ENCODE assay signal across 9 cellular contexts in genomic region chr4:75512336-75513211, GRCh38. TPM values are rescaled to one million over a fixed set of nuclear protein-coding genes. Genes with fewer than 3 reads are reported as not detected.
DNase-seq lines count a peak whose midpoint lies in the region; ATAC-seq, FAIRE-seq and TF ChIP-seq lines count a peak whose summit lies in the region.
"Had no signal": no experiment of that assay in that cellular context is flagged by ENCODE, and none has a peak within 500 bp of the region (broad histone marks: within the 10 kb centered on the region; RNA-seq: fewer than 3 reads in every experiment).

No MANE protein-coding gene starts in this region.

- CTCF ChIA-PET in GM12878 (lab: Yijun Ruan, JAX): interaction anchor here (1.1 to 1.8 kb wide), 2 partner anchors 20 to 335 kb away, joined by 3 to 8 read pairs; no protein-coding TSS in a partner anchor
- CTCF ChIA-PET in Calu3 (lab: Charles Lee): interaction anchor here (0.5 to 0.6 kb wide), 2 partner anchors 212 to 375 kb away, joined by 3 read pairs; partner anchors contain the start of gene USO1

- no peak overlapping the region for H2AK5ac ChIP-seq in mesenchymal stem cell (ENCODE audit: low read length, severe bottlenecking)

- 0% methylated on average over 6 of the region's 6 CpGs for WGBS in GM12878 (ENCODE audit: insufficient coverage, insufficient replicate concordance, low lambda C conversion rate, missing lambda C conversion rate)
- WGBS in mesenchymal stem cell: 38% methylated on average over 3 of the region's 6 CpGs

- H3K9me3 ChIP-seq in ES-I3 (ENCODE audit: control insufficient read depth, insufficient read depth, low read length) (0 out of 2 replicates have a peak, but pooled peaks cover 5% of the 10 kb centered on the region), KOPT-K1 (ENCODE audit: insufficient read depth, low read length, poor library complexity, severe bottlenecking) (no peaks in the 10 kb centered on the region), GM12878 (replicated peaks; ENCODE audit: control insufficient read depth, insufficient read depth, low read length) (peaks cover 6% of the 10 kb centered on the region), mesenchymal stem cell (ENCODE audit: control insufficient read depth, low read length) (no peaks in the 10 kb centered on the region)

- DNase-seq in GM12878 (ENCODE audit: low read depth, low spot score) (peak; percentile 13), mesenchymal stem cell (peak; percentile 57), Calu3 (no peak), NCI-H2196 treated with DMSO at 0.1 percent for 48 hours (lab: John Stamatoyannopoulos, UW; ENCODE audit: unreplicated experiment) (no peak), activated gamma-delta T cell (lab: John Stamatoyannopoulos, UW) (no peak)
- no peak for DNase-seq in natural killer cell treated with Interleukin-12 subunit alpha and Interleukin-12 subunit beta and Interleukin-15 and Interleukin-18, amount 100 ng/mL, for 72 hours (ENCODE audit: low spot score)

- H3K4me1 ChIP-seq in ES-I3 (ENCODE audit: insufficient read depth, low read length) (peaks cover 15% of the 10 kb centered on the region), GM12878 (ENCODE audit: control insufficient read depth, insufficient read depth, low read length) (no peaks in the 10 kb centered on the region), mesenchymal stem cell (ENCODE audit: control insufficient read depth, insufficient read depth, low read depth, low read length) (peaks cover 2% of the 10 kb centered on the region)

- H2BK5ac ChIP-seq in mesenchymal stem cell (ENCODE audit: low read depth, low read length, poor library complexity, severe bottlenecking): no peak overlapping the region

- peaks cover 23% of the 10 kb centered on the region for H3K36me3 Mint-ChIP-seq in natural killer cell treated with Interleukin-12 subunit alpha and Interleukin-12 subunit beta and Interleukin-15 and Interleukin-18, amount 100 ng/mL, for 72 hours
- peaks cover 28% of the 10 kb centered on the region for H3K36me3 Mint-ChIP-seq in Calu3 (ENCODE audit: insufficient read depth, unreplicated experiment)

- H3K36me3 ChIP-seq in ES-I3 (ENCODE audit: insufficient read depth, low read length) (no peaks in the 10 kb centered on the region; the same call in 1 of the 2 replicates), KOPT-K1 (ENCODE audit: insufficient read depth, low read length) (peaks cover 13% of the 10 kb centered on the region), GM12878 (ENCODE audit: control insufficient read depth in 2 of 2, insufficient read depth in 2 of 2, low read length in 1 of 2) (no peaks in the 10 kb centered on the region), mesenchymal stem cell (ENCODE audit: control insufficient read depth in 1 of 2, insufficient read depth in 2 of 2, low read depth in 1 of 2, low read length in 2 of 2) (peaks cover 0 to 26% of the 10 kb centered on the region in 2 experiments)

- no peak overlapping the region for H2BK120ac ChIP-seq in mesenchymal stem cell (ENCODE audit: low read depth, low read length)

- peaks cover 28 to 29% of the 10 kb centered on the region in 2 donors for H3K4me1 Mint-ChIP-seq in natural killer cell treated with Interleukin-12 subunit alpha and Interleukin-12 subunit beta and Interleukin-15 and Interleukin-18, amount 100 ng/mL, for 72 hours (ENCODE audit: low read depth in 2 of 2)
- peaks cover 9% of the 10 kb centered on the region for H3K4me1 Mint-ChIP-seq in Calu3 (ENCODE audit: low read depth, unreplicated experiment)

- TF ChIP-seq POLR2A in GM12878 (IDR thresholded peaks at IDR 0.05; ENCODE audit: low read depth, low read length): no peak

- no peak for FAIRE-seq in GM12878 (lab: Jason Lieb, UNC)
- FAIRE-seq: TTC549 had no signal

- peaks cover 67% of the 10 kb centered on the region for H3K79me2 ChIP-seq in GM12878 (ENCODE audit: control insufficient read depth, insufficient read depth, low read length)

- no peak overlapping the region for H3K4me3 Mint-ChIP-seq in natural killer cell treated with Interleukin-12 subunit alpha and Interleukin-12 subunit beta and Interleukin-15 and Interleukin-18, amount 100 ng/mL, for 72 hours
- H3K4me3 Mint-ChIP-seq in Calu3 (ENCODE audit: low read depth, unreplicated experiment): no peak overlapping the region

- no peak overlapping the region for H2BK15ac ChIP-seq in mesenchymal stem cell (ENCODE audit: low read depth, poor library complexity, severe bottlenecking)

- SMC1A ChIA-PET in GM12878 (lab: Charles Lee; ENCODE audit: uncharacterized antibody, unreplicated experiment): interaction anchor here (0.6 to 2.7 kb wide), 8 partner anchors 13 to 406 kb away, joined by 3 to 10 read pairs (median 4); partner anchors contain the start of gene USO1

- no TSS peak for BruUV-seq in GM12878 (replicated peaks; lab: Mats Ljungman, UMichigan)
- no TSS peak for BruUV-seq in Calu3 (replicated peaks; lab: Mats Ljungman, UMichigan)

- H4K20me1 ChIP-seq in GM12878 (ENCODE audit: control insufficient read depth, insufficient read depth): no peaks in the 10 kb centered on the region

- H3K4ac ChIP-seq in mesenchymal stem cell (ENCODE audit: low read depth in 1 of 2, low read length in 2 of 2): no peak overlapping the region

- H3K9me3 Mint-ChIP-seq in natural killer cell treated with Interleukin-12 subunit alpha and Interleukin-12 subunit beta and Interleukin-15 and Interleukin-18, amount 100 ng/mL, for 72 hours: peaks cover 3% of the 10 kb centered on the region
- H3K9me3 Mint-ChIP-seq in Calu3 (ENCODE audit: low read depth, unreplicated experiment): no peaks in the 10 kb centered on the region

- no peak overlapping the region for H3K18ac ChIP-seq in mesenchymal stem cell (ENCODE audit: low read depth in 1 of 2, low read length in 2 of 2)

- H3K27me3 ChIP-seq in GM12878 (replicated peaks in 1 of 2; ENCODE audit: control insufficient read depth in 2 of 2, insufficient read depth in 2 of 2, low read length in 1 of 2): no peaks in the 10 kb centered on the region
- no peaks in the 10 kb centered on the region for H3K27me3 ChIP-seq in mesenchymal stem cell (ENCODE audit: control insufficient read depth in 1 of 2, insufficient read depth in 1 of 2, low read length in 2 of 2)

- H2AFZ ChIP-seq in GM12878 (ENCODE audit: control insufficient read depth, low read depth, low read length): no peak overlapping the region
- no peak overlapping the region for H2AFZ ChIP-seq in mesenchymal stem cell (ENCODE audit: low read depth, low read length)

- in situ Hi-C loops in GM12878 (cut with MboI): no loop called here

- peak; percentile 8 for ATAC-seq in GM12878
- no peak for ATAC-seq in natural killer cell treated with Interleukin-12 subunit alpha and Interleukin-12 subunit beta and Interleukin-15 and Interleukin-18, amount 100 ng/mL, for 72 hours

- no peak overlapping the region for H4K8ac ChIP-seq in mesenchymal stem cell (ENCODE audit: low read length)

- H3K23ac ChIP-seq in mesenchymal stem cell (ENCODE audit: low read length in 2 of 2): no peak overlapping the region

- intact Hi-C loops in GM12878 (cut with micrococcal nuclease; ENCODE audit: unreplicated experiment) (loop anchor here (5.0 kb wide), 2 partner anchors 215 to 640 kb away; no protein-coding TSS in a partner anchor), Calu3 (cut with micrococcal nuclease; ENCODE audit: unreplicated experiment) (no loop called here)

- TF ChIP-seq EP300 in GM12878 (IDR thresholded peaks at IDR 0.05; ENCODE audit: borderline replicate concordance in 1 of 2, control insufficient read depth in 1 of 2, low read depth in 2 of 2, low read length in 2 of 2): no peak

- TF ChIP-seq CTCF in GM12878 (IDR thresholded peaks at IDR 0.05 in 2 of 3, conservative IDR thresholded peaks at IDR 0.05 in 1 of 3; ENCODE audit: control insufficient read depth in 2 of 3, extremely low read depth in 1 of 3, insufficient read depth in 1 of 3, low read depth in 3 of 3, low read length in 3 of 3) (no peak), Calu3 (IDR thresholded peaks at IDR 0.05; ENCODE audit: unreplicated experiment) (no peak)

- H3K79me1 ChIP-seq in mesenchymal stem cell (replicated peaks; ENCODE audit: low read length, poor library complexity, severe bottlenecking): peaks cover 3% of the 10 kb centered on the region

- peak overlapping the region in 1 of 2 experiments; percentile 24 for H2BK12ac ChIP-seq in mesenchymal stem cell (ENCODE audit: low read length in 2 of 2)

- H3K27me3 Mint-ChIP-seq in natural killer cell treated with Interleukin-12 subunit alpha and Interleukin-12 subunit beta and Interleukin-15 and Interleukin-18, amount 100 ng/mL, for 72 hours: no peaks in the 10 kb centered on the region
- no peaks in the 10 kb centered on the region for H3K27me3 Mint-ChIP-seq in Calu3 (ENCODE audit: unreplicated experiment)

- H3K4me3 ChIP-seq in GM12878: peak overlapping the region; percentile 98
- peak overlapping the region in 1 of 2 experiments; percentile 98 for H3K4me3 ChIP-seq in mesenchymal stem cell (ENCODE audit: insufficient read depth in 1 of 2, low read depth in 1 of 2, low read length in 2 of 2)

- POLR2A ChIA-PET in GM12878 (lab: Charles Lee): interaction anchor here (1.0 to 2.5 kb wide), 4 partner anchors 13 to 214 kb away, joined by 3 to 22 read pairs (median 3); partner anchors contain the start of gene USO1

- H3K4me2 ChIP-seq in GM12878 (ENCODE audit: control insufficient read depth, insufficient read depth): peak overlapping the region; percentile 89
- H3K4me2 ChIP-seq in mesenchymal stem cell (ENCODE audit: low read length, poor library complexity, severe bottlenecking): peak overlapping the region; percentile 69

- H3K14ac ChIP-seq in mesenchymal stem cell (ENCODE audit: low read length in 2 of 2): no peak overlapping the region

- H3K27ac Mint-ChIP-seq in natural killer cell treated with Interleukin-12 subunit alpha and Interleukin-12 subunit beta and Interleukin-15 and Interleukin-18, amount 100 ng/mL, for 72 hours: no peak overlapping the region
- no peak overlapping the region for H3K27ac Mint-ChIP-seq in Calu3 (ENCODE audit: unreplicated experiment)

- RAD21 ChIA-PET in GM12878 (lab: Charles Lee; ENCODE audit: unreplicated experiment): no interaction called here

- no peak overlapping the region for H4K91ac ChIP-seq in mesenchymal stem cell (ENCODE audit: low read length)

- H3K27ac ChIP-seq in KOPT-K1 (ENCODE audit: low read depth, low read length, poor library complexity, severe bottlenecking) (peak overlapping the region; percentile 89), GM12878 (ENCODE audit: control insufficient read depth, insufficient read depth) (peak overlapping the region; percentile 84), mesenchymal stem cell (ENCODE audit: low read length, poor library complexity, severe bottlenecking) (peak overlapping the region; percentile 81)

- H3K9ac ChIP-seq in ES-I3 (ENCODE audit: low read depth, low read length): peak overlapping the region; percentile 86
- H3K9ac ChIP-seq in GM12878 (ENCODE audit: control insufficient read depth, insufficient read depth, low read length): peak overlapping the region; percentile 75
- peak overlapping the region; percentile 99 for H3K9ac ChIP-seq in mesenchymal stem cell (ENCODE audit: low read length)

- TF ChIP-seq RAD21 in GM12878 (IDR thresholded peaks at IDR 0.05; ENCODE audit: insufficient read depth, low read depth, low read length): no peak

RNA-seq across cellular contexts. Expression of gene RCHY1, which starts 1.6 kb away (rescaled TPM):
- total RNA-seq in GM12878 (2013; cell fraction: nucleolus; rRNA removed): 37.9 and 41.3 TPM in 2 replicates
- total RNA-seq in GM12878 (2014; rRNA removed) (12.0 and 17.7 TPM in 2 replicates), GM12878 (2014; rRNA removed; fragmentation: Illumina TruSeq; extraction: Trizol) (12.9 and 16.0 TPM in 2 replicates), GM12878 (2021) (24.3 and 27.7 TPM in 2 replicates), Calu3 (2022) (12.5 and 12.9 TPM in 2 replicates)
- polyA plus RNA-seq in GM12878 (2011; ENCODE audit: low read depth): 50.2 TPM
- polyA plus RNA-seq in GM12878 (2011; rRNA removed) (50.6 and 68.0 TPM in 2 replicates), GM12878 (2014; fragmentation: Illumina TruSeq; extraction: Trizol) (26.9 and 34.3 TPM in 2 replicates), GM12878 (2014; fragmentation: Nextera tagmentation; extraction: Ambion mirVana) (10 to 100 TPM; 19.9 to 25.0 TPM), GM12878 (2014; rRNA removed) (17.6 and 23.9 TPM in 2 replicates), GM12878 (2016; fragmentation: Nextera tagmentation; extraction: Ambion mirVana) (10 to 100 TPM; 35.6 to 39.5 TPM)
- polyA plus RNA-seq in GM12878 (2011; cell fraction: cytosol; rRNA removed): 15.4 and 20.1 TPM in 2 replicates
- polyA plus RNA-seq in GM12878 (2011; cell fraction: nucleus; rRNA removed): 17.0 and 22.5 TPM in 2 replicates
- 33.6 and 34.2 TPM in 2 replicates for polyA plus RNA-seq in GM12878 (2012)
- polyA minus RNA-seq in GM12878 (2011; rRNA and poly(A)+ RNA removed): 19.4 and 35.3 TPM in 2 replicates
- polyA minus RNA-seq in GM12878 (2011; cell fraction: cytosol; rRNA and poly(A)+ RNA removed): 7.6 and 10.3 TPM in 2 replicates
- polyA minus RNA-seq in GM12878 (2011; cell fraction: nucleus; rRNA and poly(A)+ RNA removed): 15.4 and 21.4 TPM in 2 replicates
- polyA plus RNA-seq in mesenchymal stem cell (2013, experiment 1 of 2): 19.9 TPM
- polyA plus RNA-seq in mesenchymal stem cell (2013, experiment 2 of 2): 20.4 TPM
- total RNA-seq in natural killer cell treated with Interleukin-12 subunit alpha and Interleukin-12 subunit beta and Interleukin-15 and Interleukin-18, amount 100 ng/mL, for 72 hours: 10 to 100 TPM; 40.6 to 47.8 TPM

RNA-seq across cellular contexts. Expression of gene THAP6, which starts 1.7 kb away (rescaled TPM):
- total RNA-seq in GM12878 (2013; cell fraction: nucleolus; rRNA removed): 84.5 and 84.9 TPM in 2 replicates
- total RNA-seq in GM12878 (2014; rRNA removed) (12.0 and 12.9 TPM in 2 replicates), GM12878 (2014; rRNA removed; fragmentation: Illumina TruSeq; extraction: Trizol) (12.7 and 14.1 TPM in 2 replicates), GM12878 (2021) (9.8 and 10.3 TPM in 2 replicates), Calu3 (2022) (10.9 and 11.6 TPM in 2 replicates)
- 5.1 TPM for polyA plus RNA-seq in GM12878 (2011; ENCODE audit: low read depth)
- polyA plus RNA-seq in GM12878 (2011; rRNA removed) (21.9 and 32.0 TPM in 2 replicates), GM12878 (2014; fragmentation: Illumina TruSeq; extraction: Trizol) (14.3 and 20.6 TPM in 2 replicates), GM12878 (2014; fragmentation: Nextera tagmentation; extraction: Ambion mirVana) (1 to 10 TPM; 8.9 to 9.4 TPM), GM12878 (2014; rRNA removed) (11.5 and 11.6 TPM in 2 replicates), GM12878 (2016; fragmentation: Nextera tagmentation; extraction: Ambion mirVana) (10 to 100 TPM; 14.1 to 17.1 TPM)
- polyA plus RNA-seq in GM12878 (2011; cell fraction: cytosol; rRNA removed): 8.3 and 8.8 TPM in 2 replicates
- polyA plus RNA-seq in GM12878 (2011; cell fraction: nucleus; rRNA removed): 26.4 and 27.3 TPM in 2 replicates
- polyA plus RNA-seq in GM12878 (2012): 6.7 and 7.5 TPM in 2 replicates
- polyA minus RNA-seq in GM12878 (2011; rRNA and poly(A)+ RNA removed): 14.9 and 16.9 TPM in 2 replicates
- 5.2 and 7.0 TPM in 2 replicates for polyA minus RNA-seq in GM12878 (2011; cell fraction: cytosol; rRNA and poly(A)+ RNA removed)
- 27.4 and 42.1 TPM in 2 replicates for polyA minus RNA-seq in GM12878 (2011; cell fraction: nucleus; rRNA and poly(A)+ RNA removed)
- polyA plus RNA-seq in mesenchymal stem cell (2013, experiment 1 of 2): 8.5 TPM
- 8.6 TPM for polyA plus RNA-seq in mesenchymal stem cell (2013, experiment 2 of 2)
- total RNA-seq in natural killer cell treated with Interleukin-12 subunit alpha and Interleukin-12 subunit beta and Interleukin-15 and Interleukin-18, amount 100 ng/mL, for 72 hours: 10 to 100 TPM; 15.9 to 25.0 TPM

RNA-seq across cellular contexts. Expression of gene ODAPH, which starts 43.3 kb away (rescaled TPM):
- not detected in 2 replicates for total RNA-seq in GM12878 (2013; cell fraction: nucleolus; rRNA removed)
- total RNA-seq in GM12878 (2014; rRNA removed): 0.05 TPM in 1 of 2 replicates, not detected in the other
- 0.13 and 0.18 TPM in 2 replicates for total RNA-seq in GM12878 (2014; rRNA removed; fragmentation: Illumina TruSeq; extraction: Trizol)
- not detected in 2 replicates for total RNA-seq in GM12878 (2021)
- polyA plus RNA-seq in GM12878 (2011; ENCODE audit: low read depth): not detected
- polyA plus RNA-seq in GM12878 (2011; rRNA removed): not detected in 2 replicates
- polyA plus RNA-seq in GM12878 (2011; cell fraction: cytosol; rRNA removed): not detected in 2 replicates
- 0.45 TPM in 1 of 2 replicates, not detected in the other for polyA plus RNA-seq in GM12878 (2011; cell fraction: nucleus; rRNA removed)
- polyA plus RNA-seq in GM12878 (2012): 0.07 and 0.45 TPM in 2 replicates
- polyA plus RNA-seq in GM12878 (2014; fragmentation: Illumina TruSeq; extraction: Trizol): 0.12 TPM in 1 of 2 replicates, not detected in the other
- under 1 TPM; 0.06 to 0.13 TPM for polyA plus RNA-seq in GM12878 (2014; fragmentation: Nextera tagmentation; extraction: Ambion mirVana)
- 0.11 TPM in 1 of 2 replicates, not detected in the other for polyA plus RNA-seq in GM12878 (2014; rRNA removed)
- not detected for polyA plus RNA-seq in GM12878 (2016; fragmentation: Nextera tagmentation; extraction: Ambion mirVana)
- polyA minus RNA-seq in GM12878 (2011; rRNA and poly(A)+ RNA removed): not detected in 2 replicates
- not detected in 2 replicates for polyA minus RNA-seq in GM12878 (2011; cell fraction: cytosol; rRNA and poly(A)+ RNA removed)
- polyA minus RNA-seq in GM12878 (2011; cell fraction: nucleus; rRNA and poly(A)+ RNA removed): not detected in 2 replicates
- polyA plus RNA-seq in mesenchymal stem cell (2013, experiment 1 of 2): not detected
- polyA plus RNA-seq in mesenchymal stem cell (2013, experiment 2 of 2): 0.04 TPM
- total RNA-seq in natural killer cell treated with Interleukin-12 subunit alpha and Interleukin-12 subunit beta and Interleukin-15 and Interleukin-18, amount 100 ng/mL, for 72 hours: 10 to 100 TPM in 1 of 2 donors, 1 to 10 TPM in 1; 6.2 to 13.0 TPM
- total RNA-seq in Calu3 (2022): not detected in 2 replicates

Comparison
In these comparisons a context has a peak if more than half of its experiments do, and no peak if none do; other contexts are left out.
1. DNase-seq: peak in GM12878 (single experiment) and mesenchymal stem cell (single experiment); none in natural killer cell treated with Interleukin-12 subunit alpha and Interleukin-12 subunit beta and Interleukin-15 and Interleukin-18, amount 100 ng/mL, for 72 hours (single experiment), Calu3 (single experiment), NCI-H2196 treated with DMSO at 0.1 percent for 48 hours (single experiment) and activated gamma-delta T cell (single experiment).
2. Peak in every context shown above with its lines, with median percentiles within 50 percentile points of each other: H3K9ac ChIP-seq and H3K27ac ChIP-seq.